ENCODE assay signal across 1 cellular context in genomic region chr19:32691291-32691951, GRCh38.
TF ChIP-seq lines count a peak whose summit lies in the region.

NUDT19 (plus strand) TSS chr19:32691821; CDS start chr19:32691961, 140 bp downstream.

TF ChIP-seq in GM12878, 131 proteins besides CTCF, POLR2A, EP300 and RAD21 (continued from another document and continues in another):
- TF ChIP-seq ATF7 (IDR thresholded peaks at IDR 0.05; ENCODE audit: low read depth) (no peak), RCOR1 (conservative IDR thresholded peaks at IDR 0.05; ENCODE audit: low read depth, low read length) (no peak), PML (IDR thresholded peaks at IDR 0.05; ENCODE audit: low read length) (no peak), TCF12 (IDR thresholded peaks at IDR 0.05; ENCODE audit: low read depth, low read length) (peak; percentile 40; the same call in 1 of the 2 replicates), ELK1 (IDR thresholded peaks at IDR 0.05; ENCODE audit: low read depth, low read length) (no peak), YBX1 (IDR thresholded peaks at IDR 0.05) (no peak), IKZF1 (conservative IDR thresholded peaks at IDR 0.05) (no peak; the same call in 1 of the 2 replicates), TCF7 (IDR thresholded peaks at IDR 0.05; ENCODE audit: borderline replicate concordance) (no peak), ESRRA (IDR thresholded peaks at IDR 0.05; ENCODE audit: low read length) (no peak), ATF2 (IDR thresholded peaks at IDR 0.05; ENCODE audit: low read length) (no peak), SMARCA5 (IDR thresholded peaks at IDR 0.05) (no peak), IKZF2 (IDR thresholded peaks at IDR 0.05) (peak; percentile 80 to 89), WRNIP1 (IDR thresholded peaks at IDR 0.05; ENCODE audit: borderline replicate concordance, low read depth, low read length) (no peak), FOXM1 (IDR thresholded peaks at IDR 0.05; ENCODE audit: low read depth, low read length) (no peak), CREM (IDR thresholded peaks at IDR 0.05; ENCODE audit: low read depth) (peak; percentile 76), RB1 (IDR thresholded peaks at IDR 0.05; ENCODE audit: borderline replicate concordance) (no peak), ZBTB11 (CRISPR knock-in tag; IDR thresholded peaks at IDR 0.05) (no peak), SRF (IDR thresholded peaks at IDR 0.05; ENCODE audit: low read depth in 2 of 2, low read length in 2 of 2) (no peak), IRF5 (IDR thresholded peaks at IDR 0.05; ENCODE audit: borderline replicate concordance) (no peak), CEBPB (IDR thresholded peaks at IDR 0.05; ENCODE audit: borderline replicate concordance in 1 of 2, low read depth in 2 of 2, low read length in 2 of 2) (no peak), CBFB (IDR thresholded peaks at IDR 0.05; ENCODE audit: low read depth) (peak; percentile 65), CHD1 (IDR thresholded peaks at IDR 0.05; ENCODE audit: low read depth, low read length) (no peak), HDAC2 (IDR thresholded peaks at IDR 0.05) (no peak), EZH2 (IDR thresholded peaks at IDR 0.05; ENCODE audit: borderline replicate concordance, control insufficient read depth, low read depth, low read length) (no peak), BACH1 (IDR thresholded peaks at IDR 0.05; ENCODE audit: borderline replicate concordance) (no peak), RFX5 (IDR thresholded peaks at IDR 0.05; ENCODE audit: low read depth, low read length) (no peak), ZNF622 (IDR thresholded peaks at IDR 0.05) (no peak), CUX1 (IDR thresholded peaks at IDR 0.05; ENCODE audit: insufficient replicate concordance, low read depth, low read length) (no peak), HCFC1 (IDR thresholded peaks at IDR 0.05; ENCODE audit: low read length) (peak; percentile 30; the same call in 1 of the 2 replicates), SREBF1 (IDR thresholded peaks at IDR 0.05; ENCODE audit: low read length) (no peak), ZNF592 (IDR thresholded peaks at IDR 0.05) (no peak), SREBF2 (IDR thresholded peaks at IDR 0.05; ENCODE audit: low read length) (no peak), POLR2AphosphoS2 (IDR thresholded peaks at IDR 0.05; ENCODE audit: low read depth, low read length) (no peak; the same call in 1 of the 2 replicates), DPF2 (IDR thresholded peaks at IDR 0.05) (no peak), TCF3 (IDR thresholded peaks at IDR 0.05; ENCODE audit: borderline replicate concordance, insufficient read depth, low read depth, low read length) (peak; percentile 17; the same call in 1 of the 2 replicates), NBN (IDR thresholded peaks at IDR 0.05) (no peak; the same call in 1 of the 2 replicates), STAT3 (IDR thresholded peaks at IDR 0.05; ENCODE audit: low read depth, low read length) (no peak), SKIL (IDR thresholded peaks at IDR 0.05; ENCODE audit: low read depth, poor library complexity, severe bottlenecking) (no peak), USF1 (IDR thresholded peaks at IDR 0.05; ENCODE audit: borderline replicate concordance, extremely low read length, insufficient read depth, low read depth, low read length) (no peak), CBX3 (IDR thresholded peaks at IDR 0.05; ENCODE audit: borderline replicate concordance, low read depth) (no peak), BHLHE40 (IDR thresholded peaks at IDR 0.05; ENCODE audit: borderline replicate concordance in 1 of 2, low read depth in 2 of 2, low read length in 1 of 2) (peak in 1 of 2 experiments; percentile 44; a peak in 1 of 4 replicates), SUPT20H (IDR thresholded peaks at IDR 0.05; ENCODE audit: borderline replicate concordance, control insufficient read depth, low read depth, low read length) (no peak), TBL1XR1 (IDR thresholded peaks at IDR 0.05; ENCODE audit: low read depth, low read length) (no peak), HDGF (IDR thresholded peaks at IDR 0.05) (peak; percentile 42; the same call in 1 of the 2 replicates), TARDBP (IDR thresholded peaks at IDR 0.05; ENCODE audit: borderline replicate concordance) (no peak), CHD2 (IDR thresholded peaks at IDR 0.05; ENCODE audit: borderline replicate concordance, low read depth, low read length) (peak; percentile 97), NFIC (IDR thresholded peaks at IDR 0.05; ENCODE audit: low read depth, low read length) (no peak), KLF5 (IDR thresholded peaks at IDR 0.05; ENCODE audit: partially characterized antibody) (no peak)
